Comparison of ENCODE assay signal across 8 cellular contexts in the genomic region with DNA sequence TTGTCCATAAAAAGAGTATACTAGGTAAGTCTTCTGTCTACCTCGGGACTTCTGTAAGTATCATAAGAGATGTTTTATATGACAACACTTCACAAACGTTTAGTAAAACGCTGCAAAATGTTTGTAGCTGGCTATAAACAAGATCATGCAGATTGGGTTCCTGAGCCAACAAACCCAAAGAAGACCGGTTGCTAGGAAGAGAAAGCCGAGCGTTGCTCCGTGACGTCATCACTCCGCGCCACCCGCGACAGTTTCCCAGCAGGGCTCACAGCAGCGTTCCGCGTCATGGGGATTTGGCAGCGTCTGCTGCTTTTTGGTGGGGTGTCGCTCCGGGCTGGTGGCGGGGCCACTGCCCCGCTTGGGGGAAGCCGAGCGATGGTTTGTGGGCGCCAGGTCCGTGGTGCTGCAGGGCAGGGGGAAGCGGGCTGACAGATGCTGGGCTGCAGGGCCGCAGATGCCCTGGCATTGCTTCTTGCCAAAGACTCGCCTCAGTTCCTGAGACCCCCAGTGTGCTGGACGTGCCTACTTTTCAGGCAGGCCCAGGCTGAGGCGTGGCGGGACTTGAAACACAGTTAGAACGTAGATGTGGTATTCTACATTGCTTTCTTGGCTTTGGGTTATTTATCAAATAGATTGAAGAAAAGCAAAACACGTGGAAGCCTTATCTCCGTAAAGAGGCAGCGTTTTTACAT. TPM values are rescaled to one million over a fixed set of nuclear protein-coding genes. Genes with fewer than 3 reads are reported as not detected.
DNase-seq lines count a peak whose midpoint lies in the region; ATAC-seq and TF ChIP-seq lines count a peak whose summit lies in the region.

Gene NUBPL (plus strand): TSS at position 250 of the 692 bp plus-strand sequence. CDS start 36 bp downstream, at position 286.

- peak; percentile 97 for ATAC-seq in GM19035 (IDR thresholded peaks at IDR 0.05; ENCODE audit: unreplicated experiment)
- ATAC-seq in HG03354 (IDR thresholded peaks at IDR 0.05; ENCODE audit: poor library complexity, severe bottlenecking, unreplicated experiment), result peak; percentile 98

- peaks cover 25% of the 10 kb centered on the region for H3K4me1 Mint-ChIP-seq in chondrocyte (ENCODE audit: low read depth)

- peak within 1 kb of the TSS; percentile 98 for H3K27ac Mint-ChIP-seq in chondrocyte (ENCODE audit: unreplicated experiment)

- H3K9me3 Mint-ChIP-seq in chondrocyte (ENCODE audit: low read depth), result no peaks in the 10 kb centered on the region

- no peaks in the 10 kb centered on the region for H3K36me3 ChIP-seq in kidney epithelial cell (ENCODE audit: control insufficient read depth, insufficient read depth, low read length)

- H3K4me3 Mint-ChIP-seq in chondrocyte (ENCODE audit: unreplicated experiment), result peak within 1 kb of the TSS; percentile 96

- no peak for TF ChIP-seq CTCF in AG09319 (IDR thresholded peaks at IDR 0.05; ENCODE audit: low read depth, low read length)
- TF ChIP-seq CTCF in chondrocyte (IDR thresholded peaks at IDR 0.05), result no peak
- no peak for TF ChIP-seq CTCF in kidney epithelial cell (IDR thresholded peaks at IDR 0.05; ENCODE audit: insufficient read depth, low read length, poor library complexity, severe bottlenecking)

- no peaks in the 10 kb centered on the region for H3K36me3 Mint-ChIP-seq in chondrocyte (ENCODE audit: low read depth)

- no peaks in the 10 kb centered on the region for H3K27me3 ChIP-seq in kidney epithelial cell (ENCODE audit: control insufficient read depth, insufficient read depth, low read length)

- peak; percentile 88 for DNase-seq in AG09319 (ENCODE audit: extremely low read depth, low read depth)
- peak; percentile 89 for DNase-seq in NCI-H446 treated with DMSO at 0.1 percent for 48 hours (lab: John Stamatoyannopoulos, UW)
- peak; percentile 97 for DNase-seq in activated CD4-positive, alpha-beta T cell treated with anti-CD3 and anti-CD28 coated beads for 1 hour
- peak; percentile 96 for DNase-seq in chondrocyte (ENCODE audit: low spot score)
- DNase-seq in kidney epithelial cell (ENCODE audit: low read depth), result peak; percentile 74
- DNase-seq in stimulated activated CD4-positive, alpha-beta T cell treated with anti-CD3 and anti-CD28 coated beads, Interleukin-15, amount 100 ng/mL, for 48 hours (ENCODE audit: low read depth in 2 of 2), result peak; percentile 89 to 92

- peaks cover 6% of the 10 kb centered on the region for H3K27me3 Mint-ChIP-seq in chondrocyte (ENCODE audit: low read depth)

- peak within 1 kb of the TSS; percentile 83 for H3K4me3 ChIP-seq in kidney epithelial cell (ENCODE audit: low read depth, low read length)

RNA-seq across cellular contexts. Expression of gene NUBPL, which starts in this region (rescaled TPM):
- total RNA-seq in chondrocyte, result 9.3 to 13.9 TPM (median 9.8 TPM) in 3 replicates
- total RNA-seq in kidney epithelial cell, result 9.8 and 9.9 TPM in 2 replicates

Comparison
In these comparisons a context has a peak if more than half of its experiments do, and no peak if none do; other contexts are left out.
1. Peak in every context shown above with its lines: DNase-seq, ATAC-seq and H3K4me3 ChIP-seq.